In the genomic region with DNA sequence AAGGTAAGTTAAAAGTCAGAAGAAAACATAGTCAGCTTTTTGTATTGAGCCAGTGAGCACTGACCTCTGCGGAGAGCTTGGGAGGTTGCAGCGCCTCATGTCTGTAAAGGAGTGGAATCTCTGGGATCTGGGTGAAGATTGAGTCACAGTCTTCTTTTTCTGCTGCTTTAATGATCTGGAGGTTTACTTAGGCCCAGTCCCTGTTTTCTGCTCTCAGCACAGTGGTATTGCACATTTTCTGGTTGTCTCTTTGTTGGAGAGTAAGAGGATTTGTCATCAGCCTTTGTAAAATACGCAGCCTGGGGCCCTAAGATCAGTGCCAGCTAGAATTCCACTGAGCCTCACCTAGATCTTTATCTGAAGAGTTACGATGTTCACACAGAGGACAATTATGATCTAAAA, we compare ENCODE assay signal across 13 cellular contexts. TPM values are rescaled to one million over a fixed set of nuclear protein-coding genes. Genes with fewer than 3 reads are reported as not detected.
DNase-seq lines count a peak whose midpoint lies in the region; ATAC-seq and TF ChIP-seq lines count a peak whose summit lies in the region.
"Had no signal": no experiment of that assay in that cellular context is flagged by ENCODE, and none has a peak within 500 bp of the region (broad histone marks: within the 10 kb centered on the region; RNA-seq: fewer than 3 reads in every experiment).

No MANE protein-coding gene starts in this region.

- H3K4me2 ChIP-seq in mammary epithelial cell (ENCODE audit: insufficient read depth, low read depth, low read length), result peak overlapping the region; percentile 22
- H3K4me2 ChIP-seq in mesendoderm (ENCODE audit: low read length), result no peak overlapping the region

- peaks cover 1% of the 10 kb centered on the region; the same call in 1 of the 2 replicates for H3K36me3 ChIP-seq in BJ (ENCODE audit: control insufficient read depth, insufficient read depth, low read length)
- peaks cover 4% of the 10 kb centered on the region for H3K36me3 ChIP-seq in mammary epithelial cell (ENCODE audit: insufficient read depth, low read length)
- H3K36me3 ChIP-seq in mesendoderm (ENCODE audit: control insufficient read depth, insufficient read depth, low read length), result no peaks in the 10 kb centered on the region

- no peaks in the 10 kb centered on the region for H3K9me3 ChIP-seq in mammary epithelial cell (replicated peaks; ENCODE audit: insufficient read depth, low read length)
- H3K9me3 ChIP-seq: testis had no signal

- H3K27me3 ChIP-seq in BJ (ENCODE audit: control insufficient read depth, insufficient read depth, low read length), result no peaks in the 10 kb centered on the region
- no peaks in the 10 kb centered on the region for H3K27me3 ChIP-seq in mammary epithelial cell (ENCODE audit: insufficient read depth, low read length)
- H3K27me3 ChIP-seq in mesendoderm (ENCODE audit: insufficient read depth, low read length, poor library complexity), result no peaks in the 10 kb centered on the region
- H3K27me3 ChIP-seq: testis had no signal

- no peak overlapping the region for H4K5ac ChIP-seq in mesendoderm (ENCODE audit: low read length)

- H3K79me2 ChIP-seq in mammary epithelial cell (ENCODE audit: insufficient read depth, low read length) (peaks cover 21% of the 10 kb centered on the region), mesendoderm (ENCODE audit: control insufficient read depth, insufficient read depth, low read length) (no peaks in the 10 kb centered on the region)

- no peak overlapping the region for H2AFZ ChIP-seq in mammary epithelial cell (ENCODE audit: low read depth, low read length)

- H3K56ac ChIP-seq in mesendoderm (ENCODE audit: low read length), result no peak overlapping the region

- DNase-seq in BJ (ENCODE audit: low read depth), result peak; percentile 63
- DNase-seq in mammary epithelial cell, result peak; percentile 95
- DNase-seq in mesendoderm, result peak; percentile 55
- no peak for DNase-seq in KG1 (lab: John Stamatoyannopoulos, UW)
- no peak for DNase-seq in NCI-H510A (lab: John Stamatoyannopoulos, UW)
- DNase-seq in NCI-H510A treated with DMSO at 0.1 percent for 48 hours (lab: John Stamatoyannopoulos, UW), result no peak
- DNase-seq: activated CD4-positive, CD25-positive, alpha-beta regulatory T cell; foreskin melanocyte; SHP77; testis had no signal

- CTCF ChIA-PET in BJ (lab: Yijun Ruan, JAX), result interaction anchor here (0.8 to 2.7 kb wide), 2 partner anchors 17 to 23 kb away, joined by 3 to 13 read pairs; no protein-coding TSS in a partner anchor
- CTCF ChIA-PET in mammary epithelial cell (lab: Charles Lee; ENCODE audit: low non-redundant PET), result interaction anchor here (0.6 kb wide), 2 partner anchors 27 to 226 kb away, joined by 4 to 36 read pairs; no protein-coding TSS in a partner anchor

- H3K9ac ChIP-seq in mammary epithelial cell (ENCODE audit: insufficient read depth, low read length), result peak overlapping the region; percentile 11
- H3K9ac ChIP-seq in mesendoderm (ENCODE audit: low read length), result no peak overlapping the region

- no peak overlapping the region for H2BK120ac ChIP-seq in mesendoderm (ENCODE audit: low read depth, low read length)

- no peak overlapping the region for H2BK15ac ChIP-seq in mesendoderm (replicated peaks; ENCODE audit: low read depth)

- no peak overlapping the region for H3K18ac ChIP-seq in mesendoderm (ENCODE audit: low read length)

- H3K79me1 ChIP-seq in mesendoderm (ENCODE audit: low read length), result peaks cover 1% of the 10 kb centered on the region

- no TSS peak for BruUV-seq in mammary epithelial cell (replicated peaks; lab: Mats Ljungman, UMichigan)

- H2BK5ac ChIP-seq in mesendoderm (ENCODE audit: low read length), result no peak overlapping the region

- H3K4ac ChIP-seq in mesendoderm (ENCODE audit: low read depth, low read length), result no peak overlapping the region

- H3K4me1 ChIP-seq in mammary epithelial cell (ENCODE audit: insufficient read depth, low read length), result peaks cover 26% of the 10 kb centered on the region
- H3K4me1 ChIP-seq in mesendoderm (ENCODE audit: control insufficient read depth, low read depth, low read length), result no peaks in the 10 kb centered on the region

- TF ChIP-seq CTCF in BJ (IDR thresholded peaks at IDR 0.05; ENCODE audit: insufficient read depth, low read depth, low read length), result peak; percentile 33
- peak; percentile 38; the same call in 1 of the 2 replicates for TF ChIP-seq CTCF in LNCAP (IDR thresholded peaks at IDR 0.05)
- TF ChIP-seq CTCF in mammary epithelial cell (conservative IDR thresholded peaks at IDR 0.05 in 1 of 2, IDR thresholded peaks at IDR 0.05 in 1 of 2; ENCODE audit: extremely low read depth in 1 of 2, insufficient read depth in 1 of 2, low read depth in 1 of 2, low read length in 2 of 2), result peak in 1 of 2 donors; percentile 39

- 35% methylated on average over 4 of the region's 4 CpGs for WGBS in mammary epithelial cell (ENCODE audit: low coverage, missing lambda C conversion rate)
- no CpG with 5 or more reads among the region's 4 CpGs for WGBS in mesendoderm (ENCODE audit: extremely low coverage, insufficient coverage, low lambda C conversion rate)

- in situ Hi-C loops in mammary epithelial cell (cut with MboI; ENCODE audit: low sequenced_read_pairs in 2 of 2), result loop anchor here in 1 of 2 donors (25.0 kb wide), 1 partner anchor 310 kb away; no protein-coding TSS in a partner anchor

- no peaks in the 10 kb centered on the region for H4K20me1 ChIP-seq in mammary epithelial cell (ENCODE audit: insufficient read depth, low read length)

- POLR2A ChIA-PET in BJ (lab: Charles Lee), result no interaction called here

- H3K23ac ChIP-seq in mesendoderm (ENCODE audit: low read length), result no peak overlapping the region

- no peak overlapping the region for H3K4me3 ChIP-seq in BJ (ENCODE audit: low read depth, low read length)
- no peak overlapping the region for H3K4me3 ChIP-seq in mammary epithelial cell (replicated peaks in 1 of 3; ENCODE audit: insufficient read depth in 1 of 3, low read depth in 2 of 3, low read length in 3 of 3)
- no peak overlapping the region for H3K4me3 ChIP-seq in mesendoderm (ENCODE audit: low read length)
- H3K4me3 ChIP-seq: testis had no signal

- no peak overlapping the region for H2AK5ac ChIP-seq in mesendoderm (ENCODE audit: low read length)

- ATAC-seq in GM21447 (IDR thresholded peaks at IDR 0.05; ENCODE audit: unreplicated experiment), result no peak

- intact Hi-C loops in mammary epithelial cell (cut with micrococcal nuclease), result loop anchor here (1.0 to 5.0 kb wide), 3 partner anchors 210 to 425 kb away; partner anchors contain the start of gene CCNY

- no peak overlapping the region for H4K8ac ChIP-seq in mesendoderm (ENCODE audit: low read depth, low read length)

- H3K27ac ChIP-seq in mammary epithelial cell (ENCODE audit: insufficient read depth, low read depth, low read length), result peak overlapping the region; percentile 79
- H3K27ac ChIP-seq in mesendoderm (ENCODE audit: low read depth, low read length), result no peak overlapping the region
- H3K27ac ChIP-seq: testis had no signal

- dilution Hi-C loops in mammary epithelial cell (cut with HindIII; ENCODE audit: low sequenced_read_pairs), result no loop called here

RNA-seq across cellular contexts. Expression of gene GJD4, which starts 58.3 kb away (rescaled TPM):
- polyA plus RNA-seq in BJ (2011; rRNA removed) (not detected in 2 replicates), mammary epithelial cell (not detected)
- not detected in 2 replicates for polyA minus RNA-seq in BJ (2011; rRNA and poly(A)+ RNA removed)
- not detected for total RNA-seq in mammary epithelial cell
- polyA minus RNA-seq in mammary epithelial cell, result not detected
- polyA plus RNA-seq in mesendoderm (2013, experiment 1 of 2), result 0.03 TPM
- 0.03 TPM for polyA plus RNA-seq in mesendoderm (2013, experiment 2 of 2)
- total RNA-seq: omental fat pad had no signal

Comparison
In these comparisons a context has a peak if more than half of its experiments do, and no peak if none do; other contexts are left out.
1. DNase-seq: peak in BJ (single experiment), mammary epithelial cell (single experiment) and mesendoderm (single experiment); none in KG1 (single experiment), NCI-H510A (single experiment) and NCI-H510A treated with DMSO at 0.1 percent for 48 hours (single experiment).